8 cellular contexts compared by ENCODE assay signal in genomic region chr13:50125306-50125555, GRCh38.
DNase-seq lines count a peak whose midpoint lies in the region; ATAC-seq and TF ChIP-seq lines count a peak whose summit lies in the region.

No MANE protein-coding gene starts in this region.

- BruUV-seq in MCF 10A (replicated peaks; lab: Mats Ljungman, UMichigan), result no TSS peak

- intact Hi-C loops in MCF 10A (cut with micrococcal nuclease), result loop anchor here (1.0 to 2.0 kb wide), 2 partner anchors 43 to 408 kb away; no protein-coding TSS in a partner anchor

- H3K27ac Mint-ChIP-seq in MCF 10A (ENCODE audit: low read depth, unreplicated experiment), result no peak overlapping the region
- peak overlapping the region; percentile 97 for H3K27ac Mint-ChIP-seq in memory B cell

- POLR2A ChIA-PET in MCF 10A (lab: Yijun Ruan, JAX), result interaction anchor here (0.5 to 17.8 kb wide), 34 partner anchors 8 to 787 kb away, joined by 3 to 429 read pairs (median 6); partner anchors contain the start of genes SPRYD7 and TRIM13

- CTCF ChIA-PET in MCF 10A (lab: Yijun Ruan, JAX), result interaction anchor here (1.0 to 2.8 kb wide), 2 partner anchors 36 to 40 kb away, joined by 3 to 14 read pairs; no protein-coding TSS in a partner anchor

- no peaks in the 10 kb centered on the region for H3K9me3 Mint-ChIP-seq in MCF 10A (ENCODE audit: unreplicated experiment)
- no peaks in the 10 kb centered on the region for H3K9me3 Mint-ChIP-seq in memory B cell

- peaks cover 5% of the 10 kb centered on the region for H3K36me3 Mint-ChIP-seq in MCF 10A (ENCODE audit: insufficient read depth, unreplicated experiment)
- peaks cover 4% of the 10 kb centered on the region for H3K36me3 Mint-ChIP-seq in memory B cell

- H3K4me1 Mint-ChIP-seq in MCF 10A (ENCODE audit: insufficient read depth, unreplicated experiment), result peaks cover 28% of the 10 kb centered on the region
- peaks cover 37% of the 10 kb centered on the region for H3K4me1 Mint-ChIP-seq in memory B cell

- no peak for TF ChIP-seq CTCF in MCF 10A (IDR thresholded peaks at IDR 0.05; ENCODE audit: unreplicated experiment)

- H3K27me3 Mint-ChIP-seq in MCF 10A (ENCODE audit: insufficient read depth, unreplicated experiment) (no peaks in the 10 kb centered on the region), memory B cell (no peaks in the 10 kb centered on the region)

- DNase-seq in NCI-H748 treated with DMSO at 0.1 percent for 48 hours (lab: John Stamatoyannopoulos, UW), result peak; percentile 75
- no peak for DNase-seq in NCI-H748 (lab: John Stamatoyannopoulos, UW; ENCODE audit: unreplicated experiment)
- no peak for DNase-seq in MCF 10A (ENCODE audit: unreplicated experiment)
- peak in 1 of 2 donors; percentile 75 for DNase-seq in memory B cell (ENCODE audit: low spot score in 2 of 2)
- DNase-seq in mucosa of gallbladder (ENCODE audit: low spot score), result no peak
- DNase-seq in retina, result no peak
- DNase-seq in stimulated activated CD4-positive, alpha-beta T cell treated with anti-CD3 and anti-CD28 coated beads, Interleukin-4, amount 100 ng/mL, for 1 hour, result no peak

- peak; percentile 2 for ATAC-seq in HG03457 (IDR thresholded peaks at IDR 0.05; ENCODE audit: unreplicated experiment)
- peak; percentile 27 for ATAC-seq in memory B cell (ENCODE audit: low read depth)

- peak overlapping the region; percentile 87 for H3K4me3 Mint-ChIP-seq in MCF 10A (ENCODE audit: unreplicated experiment)
- peak overlapping the region; percentile 92 for H3K4me3 Mint-ChIP-seq in memory B cell
